15 cellular contexts compared by ENCODE assay signal in the genomic region with DNA sequence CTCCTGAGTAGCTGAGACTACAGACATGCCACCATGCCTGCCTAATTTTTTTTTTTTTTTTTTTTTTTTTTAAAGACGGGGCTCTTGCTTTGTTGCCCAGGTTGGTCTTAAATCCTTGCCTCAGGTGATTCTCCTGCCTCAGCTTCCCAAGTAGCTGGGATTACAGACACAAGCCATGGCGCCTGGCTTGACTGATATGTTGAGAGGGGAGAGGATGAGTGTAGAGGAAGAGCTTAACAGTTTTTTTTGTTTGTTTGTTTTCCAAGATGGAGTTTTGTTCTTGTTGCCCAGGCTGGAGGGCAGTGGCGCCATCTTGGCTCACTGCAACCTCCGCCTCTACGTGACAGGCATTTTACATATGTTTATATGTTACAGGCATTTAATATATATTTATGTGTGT. TPM values are rescaled to one million over a fixed set of nuclear protein-coding genes. Genes with fewer than 3 reads are reported as not detected.
DNase-seq lines count a peak whose midpoint lies in the region; ATAC-seq and TF ChIP-seq lines count a peak whose summit lies in the region.
"Had no signal": no experiment of that assay in that cellular context is flagged by ENCODE, and none has a peak within 500 bp of the region (broad histone marks: within the 10 kb centered on the region; RNA-seq: fewer than 3 reads in every experiment).

No MANE protein-coding gene starts in this region.

- no peaks in the 10 kb centered on the region for H3K27me3 ChIP-seq in SK-N-SH (ENCODE audit: insufficient read depth)
- no peaks in the 10 kb centered on the region for H3K27me3 ChIP-seq in GM23338 (ENCODE audit: insufficient read depth)
- no peaks in the 10 kb centered on the region for H3K27me3 ChIP-seq in adipocyte (replicated peaks; ENCODE audit: control insufficient read depth, insufficient read depth, low read length)
- H3K27me3 ChIP-seq in neural cell (ENCODE audit: insufficient read depth, low read depth, low read length), result no peaks in the 10 kb centered on the region
- H3K27me3 ChIP-seq: heart right ventricle had no signal

- H3K36me3 ChIP-seq in SK-N-SH (replicated peaks in 1 of 2; ENCODE audit: control insufficient read depth in 1 of 2, insufficient read depth in 2 of 2, low read length in 1 of 2) (peaks cover 12 to 32% of the 10 kb centered on the region in 2 experiments), GM23338 (ENCODE audit: insufficient read depth) (peaks cover 13% of the 10 kb centered on the region), adipocyte (ENCODE audit: control insufficient read depth, insufficient read depth, low read length, severe bottlenecking) (peaks cover 11% of the 10 kb centered on the region), neural cell (ENCODE audit: insufficient read depth, low read length) (no peaks in the 10 kb centered on the region)

- DNase-seq in SK-N-SH (no peak), GM23338 (ENCODE audit: low spot score) (no peak), adipocyte (ENCODE audit: low read depth) (no peak), cortex of kidney (lab: John Stamatoyannopoulos, UW) (no peak), iPS-NIHi11 (ENCODE audit: low spot score) (no peak)
- DNase-seq: 8988T; activated CD4-positive, alpha-beta T cell treated with anti-CD3 and anti-CD28 coated beads, Interleukin-2, amount 50 U/mL, for 1 hour; effector memory CD4-positive, alpha-beta T cell; heart right ventricle; NCI-H1105; NCI-H69 had no signal

- H3K4me1 ChIP-seq in SK-N-SH (ENCODE audit: control insufficient read depth in 1 of 2, insufficient read depth in 2 of 2, low read depth in 1 of 2, low read length in 1 of 2) (peaks cover 11 to 19% of the 10 kb centered on the region in 2 experiments; a peak in 3 of 4 replicates), GM23338 (ENCODE audit: insufficient read depth) (peaks cover 35% of the 10 kb centered on the region), adipocyte (ENCODE audit: control insufficient read depth, insufficient read depth, low read length) (peaks cover 35% of the 10 kb centered on the region)

- no peak overlapping the region for H3K27ac ChIP-seq in SK-N-SH (ENCODE audit: low read depth in 2 of 2, low read length in 1 of 2)
- peak overlapping the region; percentile 98 for H3K27ac ChIP-seq in GM23338 (ENCODE audit: low read depth)
- no peak overlapping the region for H3K27ac ChIP-seq in neural cell (ENCODE audit: low read length)

- H4K20me1 ChIP-seq in SK-N-SH (ENCODE audit: insufficient read depth), result peaks cover 49% of the 10 kb centered on the region
- H4K20me1 ChIP-seq in GM23338 (replicated peaks; ENCODE audit: insufficient read depth), result peaks cover 11% of the 10 kb centered on the region
- no peaks in the 10 kb centered on the region for H4K20me1 ChIP-seq in neural cell (ENCODE audit: insufficient read depth)

- peak overlapping the region; percentile 61 for H3K4me3 Mint-ChIP-seq in GM23338

- H3K4me3 ChIP-seq in SK-N-SH (ENCODE audit: low read depth in 2 of 2, low read length in 1 of 2) (no peak overlapping the region), GM23338 (peak overlapping the region; percentile 74), adipocyte (ENCODE audit: low read length) (peak overlapping the region; percentile 94), neural cell (ENCODE audit: low read length) (peak overlapping the region; percentile 77)
- H3K4me3 ChIP-seq: lung had no signal

- peaks cover 31% of the 10 kb centered on the region for H3K4me1 Mint-ChIP-seq in GM23338

- H3K9ac ChIP-seq in SK-N-SH, result no peak overlapping the region
- no peak overlapping the region for H3K9ac ChIP-seq in adipocyte (ENCODE audit: low read length)
- H3K9ac ChIP-seq in neural cell (ENCODE audit: low read length), result no peak overlapping the region

- CTCF ChIA-PET in SK-N-SH (lab: Yijun Ruan, JAX), result interaction anchor here (0.6 to 18.9 kb wide), 7 partner anchors 29 to 300 kb away, joined by 3 to 473 read pairs (median 4); a partner anchor contains a TSS

- no peaks in the 10 kb centered on the region for H3K9me3 Mint-ChIP-seq in GM23338

- H3K9me3 ChIP-seq in SK-N-SH, result no peaks in the 10 kb centered on the region
- no peaks in the 10 kb centered on the region for H3K9me3 ChIP-seq in adipocyte (ENCODE audit: control insufficient read depth, low read length)
- H3K9me3 ChIP-seq in neural cell (ENCODE audit: low read length), result no peaks in the 10 kb centered on the region
- H3K9me3 ChIP-seq: heart right ventricle had no signal

- H2AFZ ChIP-seq in SK-N-SH (ENCODE audit: low read depth) (no peak overlapping the region), GM23338 (no peak overlapping the region), neural cell (ENCODE audit: low read depth, low read length) (no peak overlapping the region)

- WGBS in SK-N-SH (ENCODE audit: low lambda C conversion rate), result 91% methylated on average over 5 of the region's 5 CpGs

- no peak for TF ChIP-seq RAD21 in SK-N-SH (IDR thresholded peaks at IDR 0.05; ENCODE audit: low read length)
- TF ChIP-seq RAD21 in neural cell (conservative IDR thresholded peaks at IDR 0.05), result no peak

- TF ChIP-seq EP300 in SK-N-SH (IDR thresholded peaks at IDR 0.05; ENCODE audit: borderline replicate concordance in 1 of 2, low read depth in 1 of 2, low read length in 1 of 2) (no peak), neural cell (conservative IDR thresholded peaks at IDR 0.05; ENCODE audit: poor library complexity, severe bottlenecking) (no peak)

- no peak for TF ChIP-seq CTCF in SK-N-SH (IDR thresholded peaks at IDR 0.05)
- TF ChIP-seq CTCF in GM23338 (conservative IDR thresholded peaks at IDR 0.05; ENCODE audit: low read depth in 2 of 2), result no peak
- TF ChIP-seq CTCF in neural cell (IDR thresholded peaks at IDR 0.05; ENCODE audit: poor library complexity, severe bottlenecking), result no peak

- H3K27me3 Mint-ChIP-seq in GM23338 (ENCODE audit: insufficient read depth, low read depth, poor library complexity), result peaks cover 5% of the 10 kb centered on the region

- no peak for ATAC-seq in SK-N-SH treated with all-trans-retinoic acid at 6 μM for 48 hours
- no peak for ATAC-seq in GM23338
- no peak for ATAC-seq in HG03135 (IDR thresholded peaks at IDR 0.05; ENCODE audit: unreplicated experiment)
- ATAC-seq: heart right ventricle had no signal

- H3K27ac Mint-ChIP-seq in GM23338, result no peak overlapping the region

- H3F3A ChIP-seq in SK-N-SH (replicated peaks; ENCODE audit: insufficient read depth) (peaks cover 31% of the 10 kb centered on the region), GM23338 (replicated peaks; ENCODE audit: low read depth) (0 out of 2 replicates have a peak, but pooled peaks cover 3% of the 10 kb centered on the region), neural cell (ENCODE audit: insufficient read depth, low read length, poor library complexity, severe bottlenecking) (peaks cover 9% of the 10 kb centered on the region)

- peaks cover 49% of the 10 kb centered on the region for H3K36me3 Mint-ChIP-seq in GM23338 (ENCODE audit: low read depth)

- peaks cover 74% of the 10 kb centered on the region for H3K79me2 ChIP-seq in SK-N-SH (ENCODE audit: insufficient read depth)
- H3K79me2 ChIP-seq in GM23338 (replicated peaks; ENCODE audit: insufficient read depth), result peaks cover 80% of the 10 kb centered on the region
- H3K79me2 ChIP-seq in neural cell (replicated peaks; ENCODE audit: insufficient read depth, low read length), result peaks cover 65% of the 10 kb centered on the region

- POLR2A ChIA-PET in SK-N-SH (lab: Yijun Ruan, JAX), result no interaction called here

- H3K9me2 ChIP-seq in SK-N-SH, result no peaks in the 10 kb centered on the region
- no peaks in the 10 kb centered on the region for H3K9me2 ChIP-seq in GM23338 (ENCODE audit: insufficient read depth)
- H3K9me2 ChIP-seq in neural cell (ENCODE audit: insufficient read depth, low read length), result no peaks in the 10 kb centered on the region

- H3K4me2 ChIP-seq in SK-N-SH (peak overlapping the region; percentile 82), GM23338 (peak overlapping the region; percentile 86), neural cell (ENCODE audit: low read length) (peak overlapping the region; percentile 99)

TF ChIP-seq in SK-N-SH, 30 proteins besides CTCF, POLR2A, EP300 and RAD21 (continues in another document):
- TF ChIP-seq YY1 (IDR thresholded peaks at IDR 0.05; ENCODE audit: low read depth), result no peak

TF ChIP-seq in SK-N-SH treated with all-trans-retinoic acid at 6 μM for 48 hours, 23 proteins besides CTCF, POLR2A, EP300 and RAD21 (continues in another document):
- TF ChIP-seq ZNF8 (CRISPR knock-in tag; IDR thresholded peaks at IDR 0.05), result no peak
- no peak for TF ChIP-seq SNAI2 (CRISPR knock-in tag; IDR thresholded peaks at IDR 0.05)

TF ChIP-seq in GM23338, 12 proteins besides CTCF, POLR2A, EP300 and RAD21 (continues in another document):
- TF ChIP-seq ZNF114 (CRISPR knock-in tag; IDR thresholded peaks at IDR 0.05) (no peak), EZH2 (IDR thresholded peaks at IDR 0.05; ENCODE audit: low read depth, unreplicated experiment) (no peak), ZNF331 (CRISPR knock-in tag; IDR thresholded peaks at IDR 0.05; ENCODE audit: low read depth) (no peak), JUNB (IDR thresholded peaks at IDR 0.05; ENCODE audit: unreplicated experiment) (no peak)

TF ChIP-seq in neural cell, 6 proteins besides CTCF, POLR2A, EP300 and RAD21 (continues in another document):
- TF ChIP-seq SMC3 (conservative IDR thresholded peaks at IDR 0.05; ENCODE audit: poor library complexity) (no peak), POLR2AphosphoS5 (IDR thresholded peaks at IDR 0.05) (no peak), MXI1 (conservative IDR thresholded peaks at IDR 0.05; ENCODE audit: poor library complexity, severe bottlenecking) (no peak)

RNA-seq across cellular contexts. Expression of a gene that starts 2.5 kb away (rescaled TPM):
- polyA plus RNA-seq in SK-N-SH (2012; rRNA removed), result 156 and 292 TPM in 2 replicates
- 324 and 359 TPM in 2 replicates for polyA plus RNA-seq in SK-N-SH (2012; cell fraction: cytosol; rRNA removed)
- polyA plus RNA-seq in SK-N-SH (2012; cell fraction: nucleus; rRNA removed), result 60.3 and 116 TPM in 2 replicates
- total RNA-seq in GM23338 (2014; rRNA removed; shearing (Covaris generic)), result 640 and 749 TPM in 2 replicates
- 590 and 728 TPM in 2 replicates for polyA plus RNA-seq in GM23338 (2016; fragmentation: Nextera tagmentation; extraction: Ambion mirVana)
- polyA plus RNA-seq in neural cell, result 1,603 and 1,838 TPM in 2 replicates
- polyA minus RNA-seq in neural cell, result 591 and 710 TPM in 2 replicates

RNA-seq across cellular contexts. Expression of a gene that starts 29.8 kb away (rescaled TPM):
- polyA plus RNA-seq in SK-N-SH (2012; rRNA removed), result 22.6 and 45.7 TPM in 2 replicates
- 28.3 and 33.1 TPM in 2 replicates for polyA plus RNA-seq in SK-N-SH (2012; cell fraction: cytosol; rRNA removed)
- polyA plus RNA-seq in SK-N-SH (2012; cell fraction: nucleus; rRNA removed), result 36.0 and 37.1 TPM in 2 replicates
- total RNA-seq in GM23338 (2014; rRNA removed; shearing (Covaris generic)), result 46.5 and 47.0 TPM in 2 replicates
- 15.3 and 17.3 TPM in 2 replicates for polyA plus RNA-seq in GM23338 (2016; fragmentation: Nextera tagmentation; extraction: Ambion mirVana)
- 7.5 and 8.7 TPM in 2 replicates for polyA plus RNA-seq in neural cell
- polyA minus RNA-seq in neural cell, result 11.9 and 16.8 TPM in 2 replicates

Comparison
In these comparisons a context has a peak if more than half of its experiments do, and no peak if none do; other contexts are left out.
1. H3K4me3 ChIP-seq: peak in GM23338 (single experiment), adipocyte (single experiment) and neural cell (single experiment); none in SK-N-SH (0 of 2).
2. Peak in every context shown above with its lines, with median percentiles within 50 percentile points of each other: H3K4me2 ChIP-seq.